8 cellular contexts compared by ENCODE assay signal in genomic region chr9:97982191-97982718, GRCh38. TPM values are rescaled to one million over a fixed set of nuclear protein-coding genes. Genes with fewer than 3 reads are reported as not detected.
DNase-seq lines count a peak whose midpoint lies in the region; ATAC-seq and TF ChIP-seq lines count a peak whose summit lies in the region.

No MANE protein-coding gene starts in this region.

- no peak for TF ChIP-seq CTCF in CD14-positive monocyte (IDR thresholded peaks at IDR 0.05)
- no peak for TF ChIP-seq CTCF in NB4 (IDR thresholded peaks at IDR 0.05; ENCODE audit: low read depth, low read length)
- TF ChIP-seq CTCF in nephron progenitor cell (IDR thresholded peaks at IDR 0.05), result no peak

- H3K36me3 ChIP-seq in duodenal mucosa (ENCODE audit: control insufficient read depth in 1 of 2, insufficient read depth in 2 of 2, low read length in 2 of 2), result no peaks in the 10 kb centered on the region

- peak overlapping the region; percentile 73 to 85 for H3K4me3 Mint-ChIP-seq in CD14-positive monocyte
- H3K4me3 Mint-ChIP-seq in nephron progenitor cell, result peak overlapping the region; percentile 78

- no peaks in the 10 kb centered on the region for H3K9me3 ChIP-seq in duodenal mucosa (ENCODE audit: control insufficient read depth in 1 of 2, low read length in 2 of 2)

- peak overlapping the region; percentile 79 to 85 for H3K9ac ChIP-seq in duodenal mucosa (ENCODE audit: low read depth in 1 of 2, low read length in 2 of 2)

- H3K27me3 Mint-ChIP-seq in CD14-positive monocyte (ENCODE audit: low read depth in 3 of 3), result peaks cover 3 to 6% (median 3%) of the 10 kb centered on the region in 3 donors
- peaks cover 23% of the 10 kb centered on the region for H3K27me3 Mint-ChIP-seq in nephron progenitor cell (ENCODE audit: low read depth, poor library complexity)

- H3K4me1 Mint-ChIP-seq in CD14-positive monocyte (peaks cover 25% of the 10 kb centered on the region), nephron progenitor cell (peaks cover 41% of the 10 kb centered on the region)

- H3K27ac ChIP-seq in duodenal mucosa (ENCODE audit: low read depth, low read length), result no peak overlapping the region

- H3K9me3 Mint-ChIP-seq in CD14-positive monocyte (peaks cover 0 to 2% (median 0%) of the 10 kb centered on the region in 7 donors), nephron progenitor cell (peaks cover 3% of the 10 kb centered on the region)

- H3K4me3 ChIP-seq in NB4 (ENCODE audit: low read depth, low read length) (peak overlapping the region; percentile 71), duodenal mucosa (ENCODE audit: low read depth in 1 of 2, low read length in 2 of 2) (peak overlapping the region; percentile 79 to 82)

- H3K27ac Mint-ChIP-seq in CD14-positive monocyte, result peak overlapping the region in 2 of 7 donors; percentile 76 to 79
- H3K27ac Mint-ChIP-seq in nephron progenitor cell, result no peak overlapping the region

- H3K27me3 ChIP-seq in duodenal mucosa (ENCODE audit: control insufficient read depth in 1 of 2, insufficient read depth in 2 of 2, low read length in 2 of 2), result no peaks in the 10 kb centered on the region

- no peak for TF ChIP-seq POLR2A in NB4 (IDR thresholded peaks at IDR 0.05; ENCODE audit: extremely low read depth, insufficient read length)

- ATAC-seq in HG02970 (IDR thresholded peaks at IDR 0.05; ENCODE audit: low FRiP score, unreplicated experiment), result no peak

- no peaks in the 10 kb centered on the region for H3K36me3 Mint-ChIP-seq in CD14-positive monocyte
- no peaks in the 10 kb centered on the region for H3K36me3 Mint-ChIP-seq in nephron progenitor cell (ENCODE audit: low read depth)

- DNase-seq in CD14-positive monocyte (ENCODE audit: low spot score) (no peak), NB4 (ENCODE audit: low read depth) (peak; percentile 39), nephron progenitor cell (peak; percentile 15), retina (no peak), amniotic stem cell (lab: John Stamatoyannopoulos, UW) (no peak)
- DNase-seq in stimulated activated CD4-positive, alpha-beta T cell treated with anti-CD3 and anti-CD28 coated beads, Interleukin-15, amount 100 ng/mL, for 24 hours, result no peak

- H3K4me1 ChIP-seq in duodenal mucosa (ENCODE audit: control insufficient read depth in 1 of 2, insufficient read depth in 2 of 2, low read length in 2 of 2), result peaks cover 18 to 26% of the 10 kb centered on the region in 2 donors

- intact Hi-C loops in CD14-positive monocyte (cut with micrococcal nuclease), result loop anchor here in 1 of 2 donors (10.0 kb wide), 1 partner anchor 73 kb away; the partner anchor contains the start of gene NANS

RNA-seq across cellular contexts. Expression of gene ANP32B, which starts 0.9 kb away (rescaled TPM):
- polyA plus RNA-seq in CD14-positive monocyte, result 10 to 100 TPM; 30.8 to 40.7 TPM

RNA-seq across cellular contexts. Expression of gene HEMGN, which starts 44.3 kb away (rescaled TPM):
- under 1 TPM in 1 of 2 donors, not detected in 1; 0.18 TPM for polyA plus RNA-seq in CD14-positive monocyte

RNA-seq across cellular contexts. Expression of gene TRMO, which starts 60.0 kb away (rescaled TPM):
- polyA plus RNA-seq in CD14-positive monocyte, result 10 to 100 TPM; 13.4 to 13.5 TPM

Comparison
In these comparisons a context has a peak if more than half of its experiments do, and no peak if none do; other contexts are left out.
1. DNase-seq: peak in NB4 (single experiment) and nephron progenitor cell (single experiment); none in CD14-positive monocyte (single experiment), retina (single experiment), amniotic stem cell (single experiment) and stimulated activated CD4-positive, alpha-beta T cell treated with anti-CD3 and anti-CD28 coated beads, Interleukin-15, amount 100 ng/mL, for 24 hours (single experiment).